Comparison of ENCODE assay signal across 8 cellular contexts in genomic region chr2:216222650-216223352, GRCh38.
A peak's percentile ranks its signal among the peaks of the same experiment; 100 is the strongest.
DNase-seq lines count a peak whose midpoint lies in the region; ATAC-seq and TF ChIP-seq lines count a peak whose summit lies in the region.

No MANE protein-coding gene starts in this region.

- no peaks in the 10 kb centered on the region for H3K27me3 ChIP-seq in H7 (ENCODE audit: control insufficient read depth, insufficient read depth, low read length)
- H3K27me3 ChIP-seq in SJCRH30 = no peaks in the 10 kb centered on the region
- H3K27me3 ChIP-seq in CD4-positive, alpha-beta T cell (ENCODE audit: control insufficient read depth, insufficient read depth, low read length) = no peaks in the 10 kb centered on the region

- CTCF ChIA-PET in activated CD8-positive, alpha-beta memory T cell treated with anti-CD3 and anti-CD28 coated beads, Interleukin-2, amount 10 ng/mL, durations not matched to agents 7 days and 5 days (lab: Charles Lee) = interaction anchor here (0.8 to 2.2 kb wide), 8 partner anchors 9 to 444 kb away, joined by 3 to 13 read pairs (median 4); no protein-coding TSS in a partner anchor
- CTCF ChIA-PET in CD4-positive, alpha-beta T cell (lab: Charles Lee) = interaction anchor here (1.4 kb wide), 1 partner anchor 182 kb away, joined by 4 read pairs; no protein-coding TSS in a partner anchor

- H3K9me3 Mint-ChIP-seq in activated CD8-positive, alpha-beta memory T cell treated with anti-CD3 and anti-CD28 coated beads, Interleukin-2, amount 10 ng/mL, durations not matched to agents 7 days and 5 days (ENCODE audit: low read depth) = no peaks in the 10 kb centered on the region
- H3K9me3 Mint-ChIP-seq in CD4-positive, alpha-beta T cell = no peaks in the 10 kb centered on the region

- H3K4me3 ChIP-seq in H7 (ENCODE audit: insufficient read depth, low read depth, low read length) (no peak overlapping the region), fibroblast of pulmonary artery (replicated peaks; ENCODE audit: low read depth, low read length) (no peak overlapping the region), SJCRH30 (no peak overlapping the region)

- no peak for DNase-seq in activated CD8-positive, alpha-beta memory T cell treated with anti-CD3 and anti-CD28 coated beads, Interleukin-2, amount 10 ng/mL, durations not matched to agents 7 days and 5 days
- no peak for DNase-seq in activated CD8-positive, alpha-beta memory T cell treated with anti-CD3 and anti-CD28 coated beads, Interleukin-2, amount 50 U/mL, for 48 hours
- peak; percentile 33 for DNase-seq in H7
- peak; percentile 49 for DNase-seq in NAMALWA (ENCODE audit: low spot score)
- DNase-seq in fibroblast of pulmonary artery (ENCODE audit: low read depth) = peak; percentile 40
- DNase-seq in SJCRH30 = no peak
- DNase-seq in hypothalamus (lab: John Stamatoyannopoulos, UW) = no peak
- DNase-seq in CD4-positive, alpha-beta T cell = no peak

- peaks cover 2% of the 10 kb centered on the region for H3K36me3 Mint-ChIP-seq in activated CD8-positive, alpha-beta memory T cell treated with anti-CD3 and anti-CD28 coated beads, Interleukin-2, amount 10 ng/mL, durations not matched to agents 7 days and 5 days
- peaks cover 5% of the 10 kb centered on the region for H3K36me3 Mint-ChIP-seq in CD4-positive, alpha-beta T cell (ENCODE audit: low read depth)

- H3K4me1 Mint-ChIP-seq in activated CD8-positive, alpha-beta memory T cell treated with anti-CD3 and anti-CD28 coated beads, Interleukin-2, amount 10 ng/mL, durations not matched to agents 7 days and 5 days = peaks cover 43% of the 10 kb centered on the region
- H3K4me1 Mint-ChIP-seq in CD4-positive, alpha-beta T cell (ENCODE audit: low read depth) = peaks cover 18% of the 10 kb centered on the region

- H3K36me3 ChIP-seq in H7 (replicated peaks; ENCODE audit: control insufficient read depth, insufficient read depth, low read length) (no peaks in the 10 kb centered on the region), SJCRH30 (no peaks in the 10 kb centered on the region)

- H3K27me3 Mint-ChIP-seq in activated CD8-positive, alpha-beta memory T cell treated with anti-CD3 and anti-CD28 coated beads, Interleukin-2, amount 10 ng/mL, durations not matched to agents 7 days and 5 days = no peaks in the 10 kb centered on the region
- H3K27me3 Mint-ChIP-seq in CD4-positive, alpha-beta T cell = no peaks in the 10 kb centered on the region

- H3K4me1 ChIP-seq in SJCRH30 = peaks cover 7% of the 10 kb centered on the region; the same call in 1 of the 2 replicates

- no peak for ATAC-seq in activated CD8-positive, alpha-beta memory T cell treated with anti-CD3 and anti-CD28 coated beads, Interleukin-2, amount 10 ng/mL, durations not matched to agents 7 days and 5 days
- no peak for ATAC-seq in CD4-positive, alpha-beta T cell (ENCODE audit: poor library complexity)

- intact Hi-C loops in CD4-positive, alpha-beta T cell (cut with DNase I, micrococcal nuclease) = loop anchor here (2.0 kb wide), 1 partner anchor 182 kb away; no protein-coding TSS in a partner anchor

- H3K4me3 Mint-ChIP-seq in activated CD8-positive, alpha-beta memory T cell treated with anti-CD3 and anti-CD28 coated beads, Interleukin-2, amount 10 ng/mL, durations not matched to agents 7 days and 5 days = no peak overlapping the region
- H3K4me3 Mint-ChIP-seq in CD4-positive, alpha-beta T cell = no peak overlapping the region

- peak overlapping the region; percentile 51 for H3K27ac Mint-ChIP-seq in activated CD8-positive, alpha-beta memory T cell treated with anti-CD3 and anti-CD28 coated beads, Interleukin-2, amount 10 ng/mL, durations not matched to agents 7 days and 5 days
- no peak overlapping the region for H3K27ac Mint-ChIP-seq in CD4-positive, alpha-beta T cell

- peak; percentile 41 for TF ChIP-seq CTCF in fibroblast of pulmonary artery (IDR thresholded peaks at IDR 0.05; ENCODE audit: low read length, missing control alignments)
- TF ChIP-seq CTCF in CD4-positive, alpha-beta T cell (IDR thresholded peaks at IDR 0.05) = no peak

- H3K9me3 ChIP-seq in SJCRH30 (replicated peaks) = no peaks in the 10 kb centered on the region
- H3K9me3 ChIP-seq in CD4-positive, alpha-beta T cell (ENCODE audit: control insufficient read depth, low read length) = no peaks in the 10 kb centered on the region

- POLR2A ChIA-PET in CD4-positive, alpha-beta T cell (lab: Charles Lee) = no interaction called here

- no peak overlapping the region for H3K27ac ChIP-seq in SJCRH30
- H3K27ac ChIP-seq in CD4-positive, alpha-beta T cell (ENCODE audit: low read depth, low read length) = no peak overlapping the region

Comparison
In these comparisons a context has a peak if more than half of its experiments do, and no peak if none do; other contexts are left out.
1. DNase-seq: peak in H7 (single experiment), NAMALWA (single experiment) and fibroblast of pulmonary artery (single experiment); none in activated CD8-positive, alpha-beta memory T cell treated with anti-CD3 and anti-CD28 coated beads, Interleukin-2, amount 10 ng/mL, durations not matched to agents 7 days and 5 days (single experiment), activated CD8-positive, alpha-beta memory T cell treated with anti-CD3 and anti-CD28 coated beads, Interleukin-2, amount 50 U/mL, for 48 hours (single experiment), SJCRH30 (0 of 2), hypothalamus (0 of 51) and CD4-positive, alpha-beta T cell (0 of 10).